Comparison of ENCODE assay signal across 8 cellular contexts in genomic region chr2:159515482-159515881, GRCh38.
A peak's percentile ranks its signal among the peaks of the same experiment; 100 is the strongest.
DNase-seq lines count a peak whose midpoint lies in the region; ATAC-seq and TF ChIP-seq lines count a peak whose summit lies in the region.

No MANE protein-coding gene starts in this region.

- peak overlapping the region; percentile 91 for H3K4me2 ChIP-seq in OCI-LY1 (ENCODE audit: low read length)
- peak overlapping the region; percentile 96 for H3K4me2 ChIP-seq in osteoblast (ENCODE audit: insufficient read depth, low read length)

- ATAC-seq in HG03457 (IDR thresholded peaks at IDR 0.05; ENCODE audit: unreplicated experiment) = no peak
- ATAC-seq in GM19328 (IDR thresholded peaks at IDR 0.05; ENCODE audit: unreplicated experiment) = no peak

- peak overlapping the region; percentile 79 for H3K27ac ChIP-seq in OCI-LY1 (ENCODE audit: low read depth, low read length, poor library complexity, severe bottlenecking)
- no peak overlapping the region for H3K27ac ChIP-seq in effector memory CD4-positive, alpha-beta T cell (ENCODE audit: insufficient read depth, low read length, poor library complexity, severe bottlenecking)
- H3K27ac ChIP-seq in osteoblast (ENCODE audit: low read depth, low read length) = peak overlapping the region; percentile 74

- peak overlapping the region; percentile 26; the same call in 1 of the 2 replicates for H3K4me3 ChIP-seq in GM08714 (ENCODE audit: low read length)
- H3K4me3 ChIP-seq in OCI-LY1 (ENCODE audit: low read depth, low read length, poor library complexity, severe bottlenecking) = peak overlapping the region; percentile 66
- peak overlapping the region; percentile 65 for H3K4me3 ChIP-seq in effector memory CD4-positive, alpha-beta T cell (ENCODE audit: insufficient read depth, low read depth, low read length, poor library complexity, severe bottlenecking)
- H3K4me3 ChIP-seq in osteoblast (ENCODE audit: insufficient read depth, low read length) = no peak overlapping the region

- no peaks in the 10 kb centered on the region for H3K9me2 ChIP-seq in OCI-LY1 (ENCODE audit: low read depth, low read length)

- H3K36me3 ChIP-seq in OCI-LY1 (ENCODE audit: insufficient read depth, low read length) = no peaks in the 10 kb centered on the region
- no peaks in the 10 kb centered on the region for H3K36me3 ChIP-seq in effector memory CD4-positive, alpha-beta T cell (ENCODE audit: control insufficient read depth, insufficient read depth, low read length)
- no peaks in the 10 kb centered on the region for H3K36me3 ChIP-seq in osteoblast (ENCODE audit: insufficient read depth, low read length)

- no peaks in the 10 kb centered on the region; the same call in 1 of the 2 replicates for H3F3A ChIP-seq in OCI-LY1 (ENCODE audit: insufficient read depth, low read length)

- no peaks in the 10 kb centered on the region for H3K27me3 ChIP-seq in OCI-LY1 (ENCODE audit: insufficient read depth, low read length)
- H3K27me3 ChIP-seq in effector memory CD4-positive, alpha-beta T cell (replicated peaks; ENCODE audit: control insufficient read depth, insufficient read depth, low read length, poor library complexity, severe bottlenecking) = no peaks in the 10 kb centered on the region
- H3K27me3 ChIP-seq in osteoblast (ENCODE audit: insufficient read depth, low read length) = no peaks in the 10 kb centered on the region

- H3K4me1 ChIP-seq in OCI-LY1 (ENCODE audit: insufficient read depth, low read length, severe bottlenecking) = peaks cover 43% of the 10 kb centered on the region
- no peaks in the 10 kb centered on the region for H3K4me1 ChIP-seq in effector memory CD4-positive, alpha-beta T cell (ENCODE audit: control insufficient read depth, insufficient read depth, low read length, poor library complexity, severe bottlenecking)
- H3K4me1 ChIP-seq in osteoblast (ENCODE audit: insufficient read depth, low read length) = peaks cover 16% of the 10 kb centered on the region

- no peaks in the 10 kb centered on the region for H3K9me3 ChIP-seq in OCI-LY1 (ENCODE audit: low read length)
- no peaks in the 10 kb centered on the region for H3K9me3 ChIP-seq in effector memory CD4-positive, alpha-beta T cell (ENCODE audit: control insufficient read depth, low read length)
- H3K9me3 ChIP-seq in osteoblast (ENCODE audit: low read depth, low read length) = no peaks in the 10 kb centered on the region

- no peak for DNase-seq in effector memory CD4-positive, alpha-beta T cell
- DNase-seq in osteoblast (ENCODE audit: insufficient read length, low spot score, missing footprints) (no peak), KG1 (lab: John Stamatoyannopoulos, UW) (no peak), HK-2 (ENCODE audit: unreplicated experiment) (no peak)

- peaks cover 16% of the 10 kb centered on the region for H3K79me2 ChIP-seq in OCI-LY1 (ENCODE audit: insufficient read depth, low read length)
- peaks cover 9% of the 10 kb centered on the region for H3K79me2 ChIP-seq in osteoblast (ENCODE audit: insufficient read depth, low read length)

- H4K20me1 ChIP-seq in OCI-LY1 (ENCODE audit: insufficient read depth, low read length) = no peaks in the 10 kb centered on the region
- no peaks in the 10 kb centered on the region for H4K20me1 ChIP-seq in osteoblast (ENCODE audit: insufficient read depth, low read length)

- H2AFZ ChIP-seq in OCI-LY1 (ENCODE audit: low read length) (peak overlapping the region; percentile 76), osteoblast (ENCODE audit: low read length) (no peak overlapping the region)

- TF ChIP-seq CTCF in OCI-LY1 (IDR thresholded peaks at IDR 0.05; ENCODE audit: low read length) = no peak
- no peak for TF ChIP-seq CTCF in osteoblast (IDR thresholded peaks at IDR 0.05; ENCODE audit: extremely low read depth, low read depth, low read length)

- peak overlapping the region; percentile 76 for H3K9ac ChIP-seq in OCI-LY1 (ENCODE audit: low read length)
